ENCODE assay signal across 23 cellular contexts in genomic region chr7:76505168-76506080, GRCh38. TPM values are rescaled to one million over a fixed set of nuclear protein-coding genes. Genes with fewer than 3 reads are reported as not detected.
DNase-seq lines count a peak whose midpoint lies in the region; ATAC-seq, FAIRE-seq and TF ChIP-seq lines count a peak whose summit lies in the region.
"Had no signal": no experiment of that assay in that cellular context is flagged by ENCODE, and none has a peak within 500 bp of the region (broad histone marks: within the 10 kb centered on the region; RNA-seq: fewer than 3 reads in every experiment).

No MANE protein-coding gene starts in this region.

- H3K27ac ChIP-seq in A549 (peak overlapping the region in 1 of 2 experiments; percentile 61; a peak in 3 of 6 replicates), neutrophil (peak overlapping the region; percentile 90)
- H3K27ac ChIP-seq: body of pancreas, heart right ventricle, prostate gland, skin epidermis had no signal

- TF ChIP-seq POLR2A in A549 (IDR thresholded peaks at IDR 0.05; ENCODE audit: low read length) = no peak

- CTCF ChIA-PET in A549 (lab: Yijun Ruan, JAX) (no interaction called here), GM10248 (lab: Yijun Ruan, JAX) (no interaction called here)

- FAIRE-seq in A549 (lab: Jason Lieb, UNC) = no peak
- peak; percentile 28 for FAIRE-seq in bronchial epithelial cell (lab: Jason Lieb, UNC)
- FAIRE-seq in RCC 7860 (lab: Jason Lieb, UNC) = no peak
- FAIRE-seq: endothelial cell of umbilical vein, GM18507, HTR-8/SVneo had no signal

- H3K4me2 ChIP-seq in A549 = no peak overlapping the region

- no peak for ATAC-seq in A549
- ATAC-seq: body of pancreas; naive thymus-derived CD8-positive, alpha-beta T cell had no signal

- H3K9me3 ChIP-seq in A549 (no peaks in the 10 kb centered on the region), neutrophil (no peaks in the 10 kb centered on the region)
- H3K9me3 ChIP-seq: body of pancreas, heart right ventricle, prostate gland had no signal

- H3K4me3 ChIP-seq in A549 (no peak overlapping the region), bronchial epithelial cell (ENCODE audit: low read depth, low read length) (no peak overlapping the region), neutrophil (ENCODE audit: low read depth in 1 of 2, low read length in 1 of 2) (no peak overlapping the region)
- H3K4me3 ChIP-seq: body of pancreas, heart right ventricle, prostate gland, skin epidermis had no signal

- TF ChIP-seq CTCF in A549 (IDR thresholded peaks at IDR 0.05) = no peak
- no peak for TF ChIP-seq CTCF in GM10248 (IDR thresholded peaks at IDR 0.05; ENCODE audit: control extremely low read depth, extremely low read depth, low read depth, missing control alignments)
- no peak for TF ChIP-seq CTCF in bronchial epithelial cell (IDR thresholded peaks at IDR 0.05; ENCODE audit: insufficient read depth, low read length, severe bottlenecking)
- no peak for TF ChIP-seq CTCF in neutrophil (IDR thresholded peaks at IDR 0.05)

- H3K27me3 ChIP-seq in bronchial epithelial cell (ENCODE audit: control insufficient read depth, insufficient read depth, low read length) (no peaks in the 10 kb centered on the region), neutrophil (peaks cover 4% of the 10 kb centered on the region)
- H3K27me3 ChIP-seq: body of pancreas, heart right ventricle had no signal

- POLR2A ChIA-PET in A549 (lab: Yijun Ruan, JAX) (no interaction called here), GM10248 (lab: Yijun Ruan, JAX) (no interaction called here)

- H3K36me3 ChIP-seq in bronchial epithelial cell (ENCODE audit: control insufficient read depth, insufficient read depth, low read length) = peaks cover 14% of the 10 kb centered on the region
- H3K36me3 ChIP-seq in neutrophil = peaks cover 57% of the 10 kb centered on the region

- WGBS in A549 (ENCODE audit: missing lambda C conversion rate) = 88% methylated on average over 31 of the region's 32 CpGs

- DNase-seq in A549 (ENCODE audit: low read depth in 1 of 2, low spot score in 1 of 2) = no peak
- DNase-seq in GM10248 (ENCODE audit: extremely low spot score) = peak; percentile 9
- no peak for DNase-seq in bronchial epithelial cell (ENCODE audit: low read depth)
- no peak for DNase-seq in RCC 7860 (ENCODE audit: low spot score)
- DNase-seq in SW 1271 (lab: John Stamatoyannopoulos, UW) = no peak
- no peak for DNase-seq in NCI-H2171 (lab: John Stamatoyannopoulos, UW)
- DNase-seq: activated CD4-positive, alpha-beta memory T cell treated with anti-CD3 and anti-CD28 coated beads, Interleukin-2, amount 10 ng/mL, durations not matched to agents 7 days and 5 days; activated naive CD8-positive, alpha-beta T cell treated with anti-CD3 and anti-CD28 coated beads, Interleukin-2, amount 10 ng/mL, durations not matched to agents 7 days and 5 days; body of pancreas; cortex of kidney; heart right ventricle; naive thymus-derived CD8-positive, alpha-beta T cell; NCI-H1105; NCI-H524 treated with DMSO at 0.1 percent for 48 hours; SHP77 treated with DMSO at 0.1 percent for 48 hours; stimulated activated CD4-positive, alpha-beta T cell treated with anti-CD3 and anti-CD28 coated beads, Interleukin-2, amount 100 ng/mL, for 48 hours had no signal

- no peak for TF ChIP-seq EP300 in A549 (IDR thresholded peaks at IDR 0.05)

- peaks cover 37% of the 10 kb centered on the region for H3K4me1 ChIP-seq in A549
- H3K4me1 ChIP-seq in neutrophil (ENCODE audit: control insufficient read depth in 1 of 2, insufficient read depth in 1 of 2, low read depth in 1 of 2, low read length in 1 of 2) = peaks cover 15 to 19% of the 10 kb centered on the region in 2 experiments
- H3K4me1 ChIP-seq: prostate gland had no signal

- no peak for TF ChIP-seq RAD21 in A549 (conservative IDR thresholded peaks at IDR 0.05 in 1 of 2, IDR thresholded peaks at IDR 0.05 in 1 of 2)

TF ChIP-seq in A549, 52 proteins besides CTCF, POLR2A, EP300 and RAD21:
- no peak for TF ChIP-seq REST (IDR thresholded peaks at IDR 0.05)
- TF ChIP-seq FOSL2 (IDR thresholded peaks at IDR 0.05) = no peak
- TF ChIP-seq FOSL2 (CRISPR knock-in tag; IDR thresholded peaks at IDR 0.05) = peak; percentile 30; the same call in 1 of the 2 replicates

RNA-seq across cellular contexts. Expression of gene UPK3B, which starts 4.9 kb away (rescaled TPM):
- polyA plus RNA-seq in A549 (2011; rRNA removed) (2.2 and 2.3 TPM in 2 replicates), A549 (2017; fragmentation: RNase III; extraction: RNeasy Plus Mini Kit Qiagen cat#74134 plus additional on column Dnase treatment) (19.4 to 20.9 TPM (median 20.6 TPM) in 3 replicates)
- polyA plus RNA-seq in A549 (2012; cell fraction: cytosol; rRNA removed) = 4.8 and 9.2 TPM in 2 replicates
- 8.1 and 12.2 TPM in 2 replicates for polyA plus RNA-seq in A549 (2012; cell fraction: nucleus; rRNA removed)
- 1.9 and 2.9 TPM in 2 replicates for polyA minus RNA-seq in A549 (2011; rRNA and poly(A)+ RNA removed)
- total RNA-seq in bronchial epithelial cell = 0.26 and 2.6 TPM in 2 replicates
- polyA plus RNA-seq: endothelial cell of umbilical vein; naive thymus-derived CD8-positive, alpha-beta T cell had no signal

RNA-seq across cellular contexts. Expression of gene SPDYE16, which starts 37.7 kb away (rescaled TPM):
- polyA plus RNA-seq in A549 (2011; rRNA removed) (not detected in 2 replicates), A549 (2017; fragmentation: RNase III; extraction: RNeasy Plus Mini Kit Qiagen cat#74134 plus additional on column Dnase treatment) (not detected in 3 replicates)
- not detected in 2 replicates for polyA plus RNA-seq in A549 (2012; cell fraction: cytosol; rRNA removed)
- polyA plus RNA-seq in A549 (2012; cell fraction: nucleus; rRNA removed) = not detected in 2 replicates
- not detected in 2 replicates for polyA minus RNA-seq in A549 (2011; rRNA and poly(A)+ RNA removed)
- total RNA-seq in bronchial epithelial cell = not detected in 2 replicates
- total RNA-seq: LHCN-M2 had no signal
- polyA plus RNA-seq: naive thymus-derived CD8-positive, alpha-beta T cell had no signal

RNA-seq across cellular contexts. Expression of gene DTX2, which starts 43.9 kb away (rescaled TPM):
- polyA plus RNA-seq in A549 (2011; rRNA removed) = 11.2 and 13.4 TPM in 2 replicates
- polyA plus RNA-seq in A549 (2012; cell fraction: cytosol; rRNA removed) = 31.2 and 39.4 TPM in 2 replicates
- 124 and 146 TPM in 2 replicates for polyA plus RNA-seq in A549 (2012; cell fraction: nucleus; rRNA removed)
- 52.7 to 59.1 TPM (median 52.7 TPM) in 3 replicates for polyA plus RNA-seq in A549 (2017; fragmentation: RNase III; extraction: RNeasy Plus Mini Kit Qiagen cat#74134 plus additional on column Dnase treatment)
- polyA minus RNA-seq in A549 (2011; rRNA and poly(A)+ RNA removed) = 30.9 and 46.6 TPM in 2 replicates
- 10.8 and 13.2 TPM in 2 replicates for total RNA-seq in bronchial epithelial cell
